In genomic region chr6:34990971-34991560, GRCh38 we compare ENCODE assay signal across 23 cellular contexts.
A peak's percentile ranks its signal among the peaks of the same experiment; 100 is the strongest.
DNase-seq lines count a peak whose midpoint lies in the region; ATAC-seq, FAIRE-seq and TF ChIP-seq lines count a peak whose summit lies in the region.
"Had no signal": no experiment of that assay in that cellular context is flagged by ENCODE, and none has a peak within 500 bp of the region (broad histone marks: within the 10 kb centered on the region; RNA-seq: fewer than 3 reads in every experiment).

No MANE protein-coding gene starts in this region.

- H3K4me3 ChIP-seq in astrocyte (ENCODE audit: insufficient read depth, low read depth, low read length) (no peak overlapping the region), fibroblast of the aortic adventitia (ENCODE audit: low read depth, low read length) (no peak overlapping the region), skeletal muscle cell (ENCODE audit: low read depth, low read length) (no peak overlapping the region)

- H2AFZ ChIP-seq in astrocyte (ENCODE audit: low read depth, low read length), result no peak overlapping the region

- H3K9me3 Mint-ChIP-seq in astrocyte (ENCODE audit: unreplicated experiment), result no peaks in the 10 kb centered on the region
- H3K9me3 Mint-ChIP-seq: activated naive CD8-positive, alpha-beta T cell treated with anti-CD3 and anti-CD28 coated beads for 36 hours; activated T-helper 1 cell treated with anti-CD3 and anti-CD28 coated beads, Interleukin-12 subunit alpha, Interleukin-12 subunit beta, Interleukin-2, Interleukin-4 antibody, amounts not matched to agents 30 ng/mL and 10 ng/mL and 1 ng/mL, durations not matched to agents 14 hours and 24 hours and 36 hours; mesothelial cell of epicardium; type B pancreatic cell had no signal

- H3K36me3 ChIP-seq in astrocyte (ENCODE audit: insufficient read depth, low read length), result peaks cover 6% of the 10 kb centered on the region

- no peak for ATAC-seq in GM19035 (IDR thresholded peaks at IDR 0.05; ENCODE audit: unreplicated experiment)

- H3K79me2 ChIP-seq in astrocyte (ENCODE audit: insufficient read depth, low read length), result no peaks in the 10 kb centered on the region

- no peak overlapping the region for H3K9ac ChIP-seq in astrocyte (ENCODE audit: low read length)

- no peak overlapping the region for H3K4me2 ChIP-seq in astrocyte (ENCODE audit: low read length)

- peak overlapping the region; percentile 54 for H3K27ac Mint-ChIP-seq in astrocyte (ENCODE audit: unreplicated experiment)
- H3K27ac Mint-ChIP-seq: activated naive CD8-positive, alpha-beta T cell treated with anti-CD3 and anti-CD28 coated beads for 36 hours; activated T-helper 1 cell treated with anti-CD3 and anti-CD28 coated beads, Interleukin-12 subunit alpha, Interleukin-12 subunit beta, Interleukin-2, Interleukin-4 antibody, amounts not matched to agents 30 ng/mL and 10 ng/mL and 1 ng/mL, durations not matched to agents 14 hours and 24 hours and 36 hours; B cell; mesothelial cell of epicardium; type B pancreatic cell had no signal

- FAIRE-seq in astrocyte (lab: Jason Lieb, UNC), result no peak

- H3K4me3 Mint-ChIP-seq in astrocyte (ENCODE audit: unreplicated experiment), result no peak overlapping the region
- H3K4me3 Mint-ChIP-seq: activated naive CD8-positive, alpha-beta T cell treated with anti-CD3 and anti-CD28 coated beads for 36 hours; activated T-helper 1 cell treated with anti-CD3 and anti-CD28 coated beads, Interleukin-12 subunit alpha, Interleukin-12 subunit beta, Interleukin-2, Interleukin-4 antibody, amounts not matched to agents 30 ng/mL and 10 ng/mL and 1 ng/mL, durations not matched to agents 14 hours and 24 hours and 36 hours; B cell; mesothelial cell of epicardium; type B pancreatic cell had no signal

- H3K4me1 ChIP-seq in astrocyte (ENCODE audit: insufficient read depth, low read length), result peaks cover 3% of the 10 kb centered on the region

- no peaks in the 10 kb centered on the region for H4K20me1 ChIP-seq in astrocyte (ENCODE audit: insufficient read depth, low read length)

- H3K27me3 Mint-ChIP-seq in astrocyte (ENCODE audit: low read depth, unreplicated experiment), result no peaks in the 10 kb centered on the region
- H3K27me3 Mint-ChIP-seq: activated naive CD8-positive, alpha-beta T cell treated with anti-CD3 and anti-CD28 coated beads for 36 hours; B cell; type B pancreatic cell had no signal

- no peak overlapping the region for H3K27ac ChIP-seq in astrocyte (ENCODE audit: low read depth, low read length)
- H3K27ac ChIP-seq: neutrophil had no signal

- DNase-seq in GM03348 (ENCODE audit: low spot score), result peak; percentile 55
- peak; percentile 85 for DNase-seq in astrocyte (ENCODE audit: low read depth)
- peak; percentile 75 for DNase-seq in fibroblast of the aortic adventitia (ENCODE audit: low read depth)
- peak; percentile 51 for DNase-seq in skeletal muscle cell (ENCODE audit: low read depth)
- DNase-seq in COLO829 (ENCODE audit: low spot score), result no peak
- no peak for DNase-seq in NCI-H510A (lab: John Stamatoyannopoulos, UW)
- no peak for DNase-seq in D341Med (ENCODE audit: low spot score)
- DNase-seq: activated CD4-positive, CD25-positive, alpha-beta regulatory T cell; activated naive CD8-positive, alpha-beta T cell treated with anti-CD3 and anti-CD28 coated beads for 36 hours; effector CD8-positive, alpha-beta T cell; hypothalamus; KBM-7; NCI-H1092; NCI-H2107; NCI-H526 treated with DMSO at 0.1 percent for 48 hours; SIG-M5; stimulated activated naive CD4-positive, alpha-beta T cell treated with Interleukin-2 at 50 U/mL for 16 hours had no signal

- peaks cover 12% of the 10 kb centered on the region for H3K4me1 Mint-ChIP-seq in astrocyte (ENCODE audit: low read depth, unreplicated experiment)
- H3K4me1 Mint-ChIP-seq: activated naive CD8-positive, alpha-beta T cell treated with anti-CD3 and anti-CD28 coated beads for 36 hours; B cell; mesothelial cell of epicardium had no signal

- TF ChIP-seq CTCF in astrocyte (IDR thresholded peaks at IDR 0.05; ENCODE audit: insufficient read depth, low read depth, low read length) (no peak), fibroblast of the aortic adventitia (IDR thresholded peaks at IDR 0.05; ENCODE audit: insufficient read depth, low read length) (no peak)

- H3K27me3 ChIP-seq in astrocyte (ENCODE audit: insufficient read depth, low read length), result no peaks in the 10 kb centered on the region
- H3K27me3 ChIP-seq: neutrophil had no signal

- H3K9me3 ChIP-seq in astrocyte (ENCODE audit: insufficient read depth, low read depth, low read length), result no peaks in the 10 kb centered on the region
- H3K9me3 ChIP-seq: neutrophil had no signal

- H3K36me3 Mint-ChIP-seq in astrocyte (ENCODE audit: low read depth, unreplicated experiment), result peaks cover 15% of the 10 kb centered on the region

Comparison
In these comparisons a context has a peak if more than half of its experiments do, and no peak if none do; other contexts are left out.
1. DNase-seq: peak in GM03348 (single experiment), astrocyte (single experiment), fibroblast of the aortic adventitia (single experiment) and skeletal muscle cell (single experiment); none in COLO829 (single experiment), NCI-H510A (single experiment) and D341Med (single experiment).